Comparison of ENCODE assay signal across 9 cellular contexts in the genomic region with DNA sequence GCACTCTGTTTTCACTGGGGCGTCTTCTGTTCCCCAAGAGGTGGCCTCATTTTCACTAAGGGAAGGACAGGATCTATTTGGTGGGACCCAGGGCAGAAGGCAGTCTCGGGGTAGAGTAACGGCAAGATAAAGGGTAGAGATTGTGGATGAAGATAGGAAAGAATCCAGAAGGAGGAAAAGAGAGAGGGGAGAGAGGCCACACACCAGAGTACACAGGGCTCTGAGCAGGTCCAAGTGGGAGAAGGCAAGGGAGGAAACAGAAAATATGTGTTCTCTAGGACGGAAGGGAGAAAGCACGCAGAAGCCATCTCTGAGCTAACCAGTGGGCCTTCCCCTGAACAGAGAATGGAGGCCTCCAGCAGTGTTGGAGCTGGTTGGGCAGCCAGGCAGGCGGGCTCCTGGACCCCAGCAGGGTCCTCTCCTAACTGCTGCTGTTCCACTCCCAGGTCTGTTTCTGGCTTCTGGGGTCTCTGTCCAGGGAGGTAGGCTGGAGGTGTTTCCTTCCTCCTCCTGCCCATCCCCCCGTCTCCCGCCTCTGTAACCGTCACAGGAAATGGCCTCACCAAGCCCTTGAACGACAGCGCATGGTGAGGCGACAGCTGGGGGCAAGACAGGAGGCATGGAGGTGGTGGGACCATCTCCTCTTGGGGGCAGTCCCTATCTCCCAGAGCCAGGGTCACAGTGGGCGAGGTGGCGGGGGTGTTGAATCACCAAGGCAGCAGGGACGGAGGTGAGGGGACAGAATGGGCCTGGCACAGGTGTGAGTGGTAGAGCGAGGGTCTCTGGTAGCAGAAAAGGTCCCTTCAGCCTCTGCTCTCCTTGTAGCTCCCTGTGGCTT. TPM values are rescaled to one million over a fixed set of nuclear protein-coding genes. Genes with fewer than 3 reads are reported as not detected.
DNase-seq lines count a peak whose midpoint lies in the region; ATAC-seq and TF ChIP-seq lines count a peak whose summit lies in the region.
"Had no signal": no experiment of that assay in that cellular context is flagged by ENCODE, and none has a peak within 500 bp of the region (broad histone marks: within the 10 kb centered on the region; RNA-seq: fewer than 3 reads in every experiment).

No MANE protein-coding gene starts in this region.

- peaks cover 85% of the 10 kb centered on the region for H3K79me2 ChIP-seq in Loucy (ENCODE audit: insufficient read depth, low read length)
- no peaks in the 10 kb centered on the region for H3K79me2 ChIP-seq in neural progenitor cell (ENCODE audit: low read depth)

- H3K4me1 ChIP-seq in CD8-positive, alpha-beta T cell (ENCODE audit: insufficient read depth, low read length), result peaks cover 85% of the 10 kb centered on the region
- peaks cover 76% of the 10 kb centered on the region for H3K4me1 ChIP-seq in Loucy (ENCODE audit: insufficient read depth, low read length, poor library complexity, severe bottlenecking)
- peaks cover 6% of the 10 kb centered on the region for H3K4me1 ChIP-seq in neural progenitor cell
- no peaks in the 10 kb centered on the region for H3K4me1 ChIP-seq in HAP-1

- peak overlapping the region; percentile 78 for H3K27ac ChIP-seq in CD8-positive, alpha-beta T cell (ENCODE audit: low read depth, low read length)
- no peak overlapping the region for H3K27ac ChIP-seq in neural progenitor cell
- H3K27ac ChIP-seq: VCaP had no signal

- H3K4me2 ChIP-seq in Loucy (ENCODE audit: low read depth, low read length, poor library complexity, severe bottlenecking) (peak overlapping the region; percentile 96), neural progenitor cell (no peak overlapping the region)

- no peaks in the 10 kb centered on the region for H3K9me3 Mint-ChIP-seq in CD8-positive, alpha-beta T cell
- H3K9me3 Mint-ChIP-seq in neural progenitor cell, result no peaks in the 10 kb centered on the region

- DNase-seq in CD8-positive, alpha-beta T cell, result peak in 5 of 7 experiments; percentile 42 to 74 (median 53)
- DNase-seq in activated T-cell treated with anti-CD3 and anti-CD28 coated beads for 48 hours (ENCODE audit: low read depth), result peak; percentile 67
- DNase-seq in neural progenitor cell (ENCODE audit: low spot score), result no peak
- DNase-seq in islet precursor cell, result no peak
- no peak for DNase-seq in HAP-1 (ENCODE audit: low spot score in 2 of 2)
- no peak for DNase-seq in COLO829 (ENCODE audit: low spot score)
- DNase-seq in H4 (ENCODE audit: low spot score), result no peak

- peak overlapping the region; percentile 66 for H3K4me3 ChIP-seq in CD8-positive, alpha-beta T cell (ENCODE audit: low read depth, low read length)
- H3K4me3 ChIP-seq in Loucy (ENCODE audit: low read length, poor library complexity, severe bottlenecking), result peak overlapping the region; percentile 98
- no peak overlapping the region for H3K4me3 ChIP-seq in neural progenitor cell
- no peak overlapping the region for H3K4me3 ChIP-seq in HAP-1

- POLR2A ChIA-PET in CD8-positive, alpha-beta T cell (lab: Charles Lee), result interaction anchor here (0.7 to 1.7 kb wide), 5 partner anchors 8 to 182 kb away, joined by 3 to 15 read pairs (median 4); a partner anchor contains a TSS

- H3K36me3 Mint-ChIP-seq in CD8-positive, alpha-beta T cell, result peaks cover 35% of the 10 kb centered on the region
- no peaks in the 10 kb centered on the region for H3K36me3 Mint-ChIP-seq in neural progenitor cell

- no peak overlapping the region for H2AFZ ChIP-seq in Loucy (ENCODE audit: low read length)
- H2AFZ ChIP-seq in neural progenitor cell (replicated peaks), result no peak overlapping the region

- H3K36me3 ChIP-seq in CD8-positive, alpha-beta T cell (ENCODE audit: insufficient read depth, low read length), result peaks cover 22% of the 10 kb centered on the region
- H3K36me3 ChIP-seq in Loucy (ENCODE audit: insufficient read depth, low read length), result peaks cover 22% of the 10 kb centered on the region
- H3K36me3 ChIP-seq in neural progenitor cell, result no peaks in the 10 kb centered on the region
- H3K36me3 ChIP-seq in HAP-1 (replicated peaks), result no peaks in the 10 kb centered on the region

- intact Hi-C loops in CD8-positive, alpha-beta T cell (cut with DNase I, micrococcal nuclease), result loop anchor here (1.0 to 10.0 kb wide), 6 partner anchors 15 to 845 kb away; a partner anchor contains a TSS

- in situ Hi-C loops in HAP-1 (cut with MboI; ENCODE audit: low sequenced_read_pairs), result no loop called here

- peak overlapping the region; percentile 87 for H3K4me3 Mint-ChIP-seq in CD8-positive, alpha-beta T cell
- no peak overlapping the region for H3K4me3 Mint-ChIP-seq in neural progenitor cell

- TF ChIP-seq CTCF in CD8-positive, alpha-beta T cell (IDR thresholded peaks at IDR 0.05), result no peak
- TF ChIP-seq CTCF in Loucy (conservative IDR thresholded peaks at IDR 0.05; ENCODE audit: low read length) (peak; percentile 1; the same call in 1 of the 2 replicates), neural progenitor cell (IDR thresholded peaks at IDR 0.05) (no peak)

- H3K9ac ChIP-seq in Loucy (ENCODE audit: low read depth, low read length, poor library complexity, severe bottlenecking) (peak overlapping the region; percentile 100), neural progenitor cell (no peak overlapping the region)

- no peaks in the 10 kb centered on the region for H3K27me3 Mint-ChIP-seq in CD8-positive, alpha-beta T cell (ENCODE audit: low read depth)
- peaks cover 2% of the 10 kb centered on the region for H3K27me3 Mint-ChIP-seq in neural progenitor cell (ENCODE audit: insufficient read depth, low read depth)

- no peaks in the 10 kb centered on the region for H3K9me3 ChIP-seq in CD8-positive, alpha-beta T cell (ENCODE audit: low read length)
- H3K9me3 ChIP-seq in Loucy (ENCODE audit: insufficient read depth, low read depth, low read length), result no peaks in the 10 kb centered on the region
- no peaks in the 10 kb centered on the region for H3K9me3 ChIP-seq in neural progenitor cell (ENCODE audit: low read depth)
- no peaks in the 10 kb centered on the region for H3K9me3 ChIP-seq in HAP-1

- ATAC-seq in CD8-positive, alpha-beta T cell, result peak; percentile 8

- H3F3A ChIP-seq in Loucy (ENCODE audit: low read depth), result peaks cover 10% of the 10 kb centered on the region
- H3F3A ChIP-seq in neural progenitor cell (ENCODE audit: low read depth), result no peaks in the 10 kb centered on the region

- H3K27me3 ChIP-seq in CD8-positive, alpha-beta T cell (ENCODE audit: insufficient read depth, low read length), result no peaks in the 10 kb centered on the region
- H3K27me3 ChIP-seq in Loucy (ENCODE audit: insufficient read depth, low read length, poor library complexity, severe bottlenecking), result no peaks in the 10 kb centered on the region
- no peaks in the 10 kb centered on the region for H3K27me3 ChIP-seq in neural progenitor cell
- no peaks in the 10 kb centered on the region for H3K27me3 ChIP-seq in HAP-1 (ENCODE audit: low read depth)

- H3K9me2 ChIP-seq in Loucy (replicated peaks; ENCODE audit: low read depth, low read length), result no peaks in the 10 kb centered on the region

- H4K20me1 ChIP-seq in Loucy (ENCODE audit: insufficient read depth, low read length, poor library complexity, severe bottlenecking) (peaks cover 44% of the 10 kb centered on the region), neural progenitor cell (ENCODE audit: low read depth) (no peaks in the 10 kb centered on the region)

- peak overlapping the region; percentile 91 for H3K27ac Mint-ChIP-seq in CD8-positive, alpha-beta T cell
- H3K27ac Mint-ChIP-seq in neural progenitor cell, result peak overlapping the region; percentile 24

- CTCF ChIA-PET in CD8-positive, alpha-beta T cell (lab: Charles Lee), result interaction anchor here (1.1 to 4.4 kb wide), 11 partner anchors 8 to 152 kb away, joined by 3 to 24 read pairs (median 5); no protein-coding TSS in a partner anchor

- H3K4me1 Mint-ChIP-seq in CD8-positive, alpha-beta T cell (ENCODE audit: low read depth), result peaks cover 79% of the 10 kb centered on the region
- peaks cover 28% of the 10 kb centered on the region for H3K4me1 Mint-ChIP-seq in neural progenitor cell

RNA-seq across cellular contexts. Expression of a gene that starts 0.6 kb away (rescaled TPM):
- total RNA-seq in CD8-positive, alpha-beta T cell, result 100 to 1,000 TPM; 106 to 108 TPM
- not detected in 2 replicates for total RNA-seq in neural progenitor cell (ENCODE audit: low replicate concordance)
- 0.12 TPM in 2 replicates for total RNA-seq in H4 (2014; rRNA removed; shearing (Covaris generic))

RNA-seq across cellular contexts. Expression of a gene that starts 15.2 kb away (rescaled TPM):
- 10 to 100 TPM; 58.4 to 64.2 TPM for total RNA-seq in CD8-positive, alpha-beta T cell
- total RNA-seq in neural progenitor cell (ENCODE audit: low replicate concordance), result 13.3 and 29.6 TPM in 2 replicates
- total RNA-seq in H4 (2014; rRNA removed; shearing (Covaris generic)), result 19.4 and 21.6 TPM in 2 replicates

RNA-seq across cellular contexts. Expression of a gene that starts 33.8 kb away (rescaled TPM):
- 1 to 10 TPM; 1.7 to 1.9 TPM for total RNA-seq in CD8-positive, alpha-beta T cell
- total RNA-seq in neural progenitor cell (ENCODE audit: low replicate concordance), result 0.25 TPM in 1 of 2 replicates, not detected in the other
- total RNA-seq in H4 (2014; rRNA removed; shearing (Covaris generic)), result 0.29 TPM in 1 of 2 replicates, not detected in the other

RNA-seq across cellular contexts. Expression of a gene that starts 37.0 kb away (rescaled TPM):
- not detected for total RNA-seq in CD8-positive, alpha-beta T cell
- total RNA-seq in neural progenitor cell (ENCODE audit: low replicate concordance), result 0.06 TPM in 1 of 2 replicates, not detected in the other
- total RNA-seq in H4 (2014; rRNA removed; shearing (Covaris generic)), result 0.02 TPM in 1 of 2 replicates, not detected in the other

Comparison
In these comparisons a context has a peak if more than half of its experiments do, and no peak if none do; other contexts are left out.
1. DNase-seq: peak in CD8-positive, alpha-beta T cell (5 of 7) and activated T-cell treated with anti-CD3 and anti-CD28 coated beads for 48 hours (single experiment); none in neural progenitor cell (single experiment), islet precursor cell (single experiment), HAP-1 (0 of 2), COLO829 (single experiment) and H4 (single experiment).
2. H3K4me3 ChIP-seq: peak in CD8-positive, alpha-beta T cell (single experiment) and Loucy (single experiment); none in neural progenitor cell (single experiment) and HAP-1 (single experiment).
3. RNA of a gene that starts 0.6 kb away (total RNA-seq): 106 to 108 TPM in CD8-positive, alpha-beta T cell; 0.12 TPM in H4 and not detected in neural progenitor cell; every median in the first group is over 10 times any median in the second.